In the genomic region with DNA sequence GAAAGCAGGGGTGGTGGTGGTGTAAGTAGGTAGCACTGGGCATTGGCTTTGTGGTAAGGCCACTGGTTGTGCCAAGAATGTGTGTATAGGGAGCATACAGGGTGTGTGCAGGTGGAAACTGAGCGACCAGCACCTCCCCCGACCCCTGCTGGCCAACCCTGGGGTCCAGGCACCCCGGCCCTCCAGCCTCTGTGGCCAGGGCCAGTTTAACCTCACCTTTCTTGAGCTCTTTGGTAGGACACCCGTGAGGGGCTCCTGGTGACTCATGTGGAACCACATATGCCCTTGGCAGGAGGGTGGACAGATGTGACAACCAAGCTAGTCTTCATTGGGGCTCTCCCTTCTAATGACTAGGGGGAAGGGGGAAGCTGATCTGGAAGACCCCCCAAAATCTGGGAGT, we compare ENCODE assay signal across 1 cellular context.
TF ChIP-seq lines count a peak whose summit lies in the region.

No MANE protein-coding gene starts in this region.

TF ChIP-seq in IMR-90, 13 proteins besides CTCF, POLR2A, EP300 and RAD21 (continued from another document):
- TF ChIP-seq SMC3 (IDR thresholded peaks at IDR 0.05; ENCODE audit: low read depth, low read length) (no peak), RCOR1 (IDR thresholded peaks at IDR 0.05; ENCODE audit: insufficient replicate concordance, low read length) (no peak), CHD1 (IDR thresholded peaks at IDR 0.05; ENCODE audit: low read depth, low read length) (no peak), FOS (IDR thresholded peaks at IDR 0.05; ENCODE audit: low read depth, low read length) (no peak), MXI1 (IDR thresholded peaks at IDR 0.05; ENCODE audit: borderline replicate concordance, low read depth, low read length) (no peak), USF2 (IDR thresholded peaks at IDR 0.05; ENCODE audit: low read depth, low read length) (no peak), MAFK (IDR thresholded peaks at IDR 0.05; ENCODE audit: low read depth, low read length) (no peak), CEBPB (IDR thresholded peaks at IDR 0.05; ENCODE audit: low read depth, low read length) (no peak), MAZ (IDR thresholded peaks at IDR 0.05; ENCODE audit: borderline replicate concordance, low read depth, low read length) (no peak), BHLHE40 (IDR thresholded peaks at IDR 0.05; ENCODE audit: low read depth, low read length) (no peak)
- TF ChIP-seq, protein P1, sequence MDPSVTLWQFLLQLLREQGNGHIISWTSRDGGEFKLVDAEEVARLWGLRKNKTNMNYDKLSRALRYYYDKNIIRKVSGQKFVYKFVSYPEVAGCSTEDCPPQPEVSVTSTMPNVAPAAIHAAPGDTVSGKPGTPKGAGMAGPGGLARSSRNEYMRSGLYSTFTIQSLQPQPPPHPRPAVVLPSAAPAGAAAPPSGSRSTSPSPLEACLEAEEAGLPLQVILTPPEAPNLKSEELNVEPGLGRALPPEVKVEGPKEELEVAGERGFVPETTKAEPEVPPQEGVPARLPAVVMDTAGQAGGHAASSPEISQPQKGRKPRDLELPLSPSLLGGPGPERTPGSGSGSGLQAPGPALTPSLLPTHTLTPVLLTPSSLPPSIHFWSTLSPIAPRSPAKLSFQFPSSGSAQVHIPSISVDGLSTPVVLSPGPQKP (IDR thresholded peaks at IDR 0.05; ENCODE audit: borderline replicate concordance, low read depth, low read length) = no peak
TF ChIP-seq in IMR-90: peak in this region for 0.
